In genomic region chr19:12034196-12034595, GRCh38 we compare ENCODE assay signal across 11 cellular contexts. TPM values are rescaled to one million over a fixed set of nuclear protein-coding genes. Genes with fewer than 3 reads are reported as not detected.
DNase-seq lines count a peak whose midpoint lies in the region; ATAC-seq and TF ChIP-seq lines count a peak whose summit lies in the region.
"Had no signal": no experiment of that assay in that cellular context is flagged by ENCODE, and none has a peak within 500 bp of the region (broad histone marks: within the 10 kb centered on the region; RNA-seq: fewer than 3 reads in every experiment).

No MANE protein-coding gene starts in this region.

- no peak overlapping the region for H3K18ac ChIP-seq in mesenchymal stem cell (ENCODE audit: low read depth in 1 of 2, low read length in 2 of 2)

- DNase-seq in heart left ventricle (no peak), cardiac septum (ENCODE audit: low spot score) (no peak), breast epithelium (ENCODE audit: low spot score in 2 of 2) (no peak), mesenchymal stem cell (no peak), thoracic aorta (ENCODE audit: low spot score) (no peak), ureter (ENCODE audit: low spot score) (no peak), MV-4-11 (lab: John Stamatoyannopoulos, UW) (no peak), anterior cingulate cortex (lab: John Stamatoyannopoulos, UW) (no peak)
- DNase-seq: activated CD4-positive, alpha-beta T cell treated with anti-CD3 and anti-CD28 coated beads, Interleukin-2, amount 50 U/mL, for 4 hours; KG1 had no signal

- TF ChIP-seq CTCF in heart left ventricle (IDR thresholded peaks at IDR 0.05) (no peak), breast epithelium (IDR thresholded peaks at IDR 0.05) (no peak), thoracic aorta (IDR thresholded peaks at IDR 0.05) (no peak)

- H3K79me1 ChIP-seq in mesenchymal stem cell (replicated peaks; ENCODE audit: low read length, poor library complexity, severe bottlenecking), result peaks cover 10% of the 10 kb centered on the region

- no peak overlapping the region for H3K27ac ChIP-seq in heart left ventricle
- H3K27ac ChIP-seq in breast epithelium, result peak overlapping the region; percentile 96 to 97
- H3K27ac ChIP-seq in mesenchymal stem cell (ENCODE audit: low read length, poor library complexity, severe bottlenecking), result no peak overlapping the region
- H3K27ac ChIP-seq in thoracic aorta, result no peak overlapping the region

- no peak overlapping the region for H2AFZ ChIP-seq in mesenchymal stem cell (ENCODE audit: low read depth, low read length)

- H3K4me3 ChIP-seq in heart left ventricle (peak overlapping the region in 8 of 12 donors; percentile 70 to 100 (median 82)), breast epithelium (peak overlapping the region in 2 of 3 donors; percentile 83 to 84), mesenchymal stem cell (ENCODE audit: insufficient read depth in 1 of 2, low read depth in 1 of 2, low read length in 2 of 2) (peak overlapping the region in 1 of 2 experiments; percentile 90), thoracic aorta (peak overlapping the region; percentile 87)

- no peak overlapping the region for H4K91ac ChIP-seq in mesenchymal stem cell (ENCODE audit: low read length)

- intact Hi-C loops in heart left ventricle (cut with DNase I) (no loop called here), cardiac septum (cut with DNase I) (no loop called here), breast epithelium (cut with DNase I; ENCODE audit: low total_unique reads) (no loop called here)

- H2BK120ac ChIP-seq in mesenchymal stem cell (ENCODE audit: low read depth, low read length), result no peak overlapping the region

- WGBS in heart left ventricle, 4 donors, result 80 to 88% (median 86%) methylated on average over 2 of the region's 2 CpGs
- WGBS in mesenchymal stem cell, result 92% methylated on average over 1 of the region's 2 CpGs

- H3K36me3 ChIP-seq in heart left ventricle, result peaks cover 0 to 1% (median 0%) of the 10 kb centered on the region in 9 donors
- no peaks in the 10 kb centered on the region for H3K36me3 ChIP-seq in breast epithelium
- H3K36me3 ChIP-seq in mesenchymal stem cell (ENCODE audit: control insufficient read depth in 1 of 2, insufficient read depth in 2 of 2, low read depth in 1 of 2, low read length in 2 of 2), result peaks cover 0 to 4% of the 10 kb centered on the region in 2 experiments
- H3K36me3 ChIP-seq in thoracic aorta, result no peaks in the 10 kb centered on the region

- H3K4me2 ChIP-seq in mesenchymal stem cell (ENCODE audit: low read length, poor library complexity, severe bottlenecking), result no peak overlapping the region

- H3K4ac ChIP-seq in mesenchymal stem cell (ENCODE audit: low read depth in 1 of 2, low read length in 2 of 2), result no peak overlapping the region

- H2BK12ac ChIP-seq in mesenchymal stem cell (ENCODE audit: low read length in 2 of 2), result no peak overlapping the region

- TF ChIP-seq POLR2A in heart left ventricle (IDR thresholded peaks at IDR 0.05), result no peak
- no peak for TF ChIP-seq POLR2A in breast epithelium (IDR thresholded peaks at IDR 0.05)

- H2AK5ac ChIP-seq in mesenchymal stem cell (ENCODE audit: low read length, severe bottlenecking), result no peak overlapping the region

- H2BK15ac ChIP-seq in mesenchymal stem cell (ENCODE audit: low read depth, poor library complexity, severe bottlenecking), result no peak overlapping the region

- H3K4me1 ChIP-seq in heart left ventricle (peaks cover 0 to 19% (median 12%) of the 10 kb centered on the region in 12 donors), breast epithelium (peaks cover 0 to 7% of the 10 kb centered on the region in 2 donors), mesenchymal stem cell (ENCODE audit: control insufficient read depth, insufficient read depth, low read depth, low read length) (peaks cover 5% of the 10 kb centered on the region), thoracic aorta (ENCODE audit: control insufficient read depth in 1 of 2, low read depth in 2 of 2) (peaks cover 6 to 16% of the 10 kb centered on the region in 2 donors)

- no peak overlapping the region for H2BK5ac ChIP-seq in mesenchymal stem cell (ENCODE audit: low read depth, low read length, poor library complexity, severe bottlenecking)

- H3K14ac ChIP-seq in mesenchymal stem cell (ENCODE audit: low read length in 2 of 2), result no peak overlapping the region

- no peak for ATAC-seq in heart left ventricle
- ATAC-seq in thoracic aorta (ENCODE audit: insufficient number of reproducible peaks, low FRiP score, low read depth), result no peak

- peak overlapping the region; percentile 98 for H3K9ac ChIP-seq in mesenchymal stem cell (ENCODE audit: low read length)

- no peak overlapping the region for H3K23ac ChIP-seq in mesenchymal stem cell (ENCODE audit: low read length in 2 of 2)

- H4K8ac ChIP-seq in mesenchymal stem cell (ENCODE audit: low read length), result no peak overlapping the region

- no peaks in the 10 kb centered on the region for H3K27me3 ChIP-seq in heart left ventricle
- H3K27me3 ChIP-seq in breast epithelium, result no peaks in the 10 kb centered on the region
- no peaks in the 10 kb centered on the region for H3K27me3 ChIP-seq in mesenchymal stem cell (ENCODE audit: control insufficient read depth in 1 of 2, insufficient read depth in 1 of 2, low read length in 2 of 2)
- no peaks in the 10 kb centered on the region for H3K27me3 ChIP-seq in thoracic aorta (replicated peaks; ENCODE audit: insufficient read depth)

- H3K9me3 ChIP-seq in heart left ventricle, result peaks cover 0 to 2% (median 0%) of the 10 kb centered on the region in 12 donors
- no peaks in the 10 kb centered on the region for H3K9me3 ChIP-seq in breast epithelium
- H3K9me3 ChIP-seq in mesenchymal stem cell (ENCODE audit: control insufficient read depth, low read length), result peaks cover 6% of the 10 kb centered on the region
- no peaks in the 10 kb centered on the region for H3K9me3 ChIP-seq in thoracic aorta

RNA-seq across cellular contexts. Expression of gene ZNF433, which starts 1.3 kb away (rescaled TPM):
- total RNA-seq in heart left ventricle, result 1 to 10 TPM; 2.2 to 5.5 (median 3.6) TPM
- 1 to 10 TPM; 3.5 to 6.6 TPM for polyA plus RNA-seq in heart left ventricle
- 4.3 TPM for total RNA-seq in cardiac septum
- 10 to 100 TPM in 1 of 3 donors, 1 to 10 TPM in 2; 5.0 to 13.3 (median 8.8) TPM for total RNA-seq in breast epithelium
- 3.5 TPM for polyA plus RNA-seq in mesenchymal stem cell (2013, experiment 1 of 2)
- 4.0 TPM for polyA plus RNA-seq in mesenchymal stem cell (2013, experiment 2 of 2)
- 1 to 10 TPM; 6.6 to 7.0 TPM for total RNA-seq in thoracic aorta
- 20.0 TPM for total RNA-seq in ureter

RNA-seq across cellular contexts. Expression of gene ZNF878, which starts 18.6 kb away (rescaled TPM):
- under 1 TPM in 4 of 9 donors, not detected in 5; 0.16 to 0.24 (median 0.22) TPM for total RNA-seq in heart left ventricle
- polyA plus RNA-seq in heart left ventricle, result under 1 TPM; 0.11 to 0.23 TPM
- total RNA-seq in cardiac septum, result not detected
- under 1 TPM in 2 of 3 donors, not detected in 1; 0.33 to 0.88 TPM for total RNA-seq in breast epithelium
- 0.04 TPM for polyA plus RNA-seq in mesenchymal stem cell (2013, experiment 1 of 2)
- 0.05 TPM for polyA plus RNA-seq in mesenchymal stem cell (2013, experiment 2 of 2)
- total RNA-seq in thoracic aorta, result 1 to 10 TPM in 1 of 2 donors, not detected in 1; 1.4 TPM
- total RNA-seq in ureter, result 1.1 TPM
- total RNA-seq: mononuclear cell had no signal

RNA-seq across cellular contexts. Expression of gene ZNF844, which starts 30.3 kb away (rescaled TPM):
- total RNA-seq in heart left ventricle, result 10 to 100 TPM in 7 of 9 donors, 1 to 10 TPM in 2; 7.5 to 24.3 (median 13.8) TPM
- polyA plus RNA-seq in heart left ventricle, result 1 to 10 TPM; 3.6 to 6.3 TPM
- 14.7 TPM for total RNA-seq in cardiac septum
- total RNA-seq in breast epithelium, result 10 to 100 TPM in 2 of 3 donors, 1 to 10 TPM in 1; 8.8 to 28.5 (median 11.8) TPM
- polyA plus RNA-seq in mesenchymal stem cell (2013, experiment 1 of 2), result 1.6 TPM
- polyA plus RNA-seq in mesenchymal stem cell (2013, experiment 2 of 2), result 1.7 TPM
- 1 to 10 TPM; 4.7 to 9.0 TPM for total RNA-seq in thoracic aorta
- total RNA-seq in ureter, result 20.1 TPM

Comparison
In these comparisons a context has a peak if more than half of its experiments do, and no peak if none do; other contexts are left out.
1. H3K27ac ChIP-seq: peak in breast epithelium (2 of 2); none in heart left ventricle (0 of 12), mesenchymal stem cell (single experiment) and thoracic aorta (0 of 2).